In the genomic region with DNA sequence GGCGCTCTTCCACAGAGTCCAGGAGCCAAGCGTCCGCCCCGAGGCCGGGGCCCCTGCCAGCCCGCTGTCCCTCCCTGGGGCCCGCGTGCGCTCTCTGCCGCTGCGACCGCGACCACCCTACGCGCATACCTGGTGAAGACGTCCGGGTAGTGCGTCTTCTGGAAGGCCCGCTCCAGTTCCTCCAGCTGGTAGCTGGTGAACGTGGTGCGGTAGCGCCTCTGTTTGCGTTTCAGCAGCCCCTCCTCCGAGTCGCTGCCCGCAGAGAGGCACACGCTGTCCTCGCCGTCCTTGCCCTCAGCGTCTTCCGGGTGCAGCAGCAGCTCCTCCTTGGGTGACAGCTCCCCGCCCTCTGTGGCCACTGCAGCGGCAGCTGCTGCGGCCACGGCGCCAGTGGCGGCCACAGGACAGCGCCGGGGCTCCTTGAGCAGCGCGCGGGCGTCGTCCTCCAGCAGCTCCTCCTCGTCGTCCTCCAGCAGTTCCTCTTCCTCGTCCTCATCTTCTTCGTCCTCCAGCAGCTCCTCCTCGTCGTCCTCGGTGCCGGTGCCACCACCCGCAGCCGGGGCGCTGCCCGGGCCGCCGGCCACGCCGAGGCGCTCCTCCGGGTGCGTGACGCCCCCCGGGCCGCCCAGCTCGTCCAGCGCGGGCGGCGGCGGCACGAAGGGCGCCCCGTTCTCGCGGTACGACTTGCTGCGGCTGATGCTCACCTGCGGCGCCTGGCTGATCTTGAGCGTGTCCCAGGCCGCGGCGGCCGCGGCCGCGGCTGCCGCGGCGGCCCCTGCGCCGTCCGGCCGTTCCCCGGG, we compare ENCODE assay signal across 10 cellular contexts. TPM values are rescaled to one million over a fixed set of nuclear protein-coding genes. Genes with fewer than 3 reads are reported as not detected.
DNase-seq lines count a peak whose midpoint lies in the region; ATAC-seq, FAIRE-seq and TF ChIP-seq lines count a peak whose summit lies in the region.
"Had no signal": no experiment of that assay in that cellular context is flagged by ENCODE, and none has a peak within 500 bp of the region (broad histone marks: within the 10 kb centered on the region; RNA-seq: fewer than 3 reads in every experiment).

No MANE protein-coding gene starts in this region.

- H2AFZ ChIP-seq in GM12878 (ENCODE audit: control insufficient read depth, low read depth, low read length) = peak overlapping the region; percentile 15; the same call in 1 of the 2 replicates
- peak overlapping the region; percentile 79 for H2AFZ ChIP-seq in neuronal stem cell (ENCODE audit: low read length)

- no peak overlapping the region for H4K8ac ChIP-seq in neuronal stem cell (ENCODE audit: low read depth, low read length)

- peak overlapping the region; percentile 80 for H3K18ac ChIP-seq in neuronal stem cell (ENCODE audit: low read length)

- TF ChIP-seq RAD21 in GM12878 (IDR thresholded peaks at IDR 0.05; ENCODE audit: insufficient read depth, low read depth, low read length) = no peak

- DNase-seq in DMS53 (lab: John Stamatoyannopoulos, UW) (peak; percentile 64), GM12878 (ENCODE audit: low read depth, low spot score) (no peak), neuronal stem cell (ENCODE audit: low spot score) (no peak), superior temporal gyrus (ENCODE audit: extremely low spot score) (no peak), GM20000 (ENCODE audit: low spot score) (no peak)
- DNase-seq: substantia nigra had no signal

- intact Hi-C loops in GM12878 (cut with micrococcal nuclease; ENCODE audit: unreplicated experiment) = no loop called here

- H2BK15ac ChIP-seq in neuronal stem cell (ENCODE audit: low read length) = peak overlapping the region; percentile 49

- POLR2A ChIA-PET in GM12878 (lab: Charles Lee) = no interaction called here

- H3K4me2 ChIP-seq in GM12878 (ENCODE audit: control insufficient read depth, insufficient read depth) = peak overlapping the region; percentile 74
- peak overlapping the region; percentile 49 for H3K4me2 ChIP-seq in neuronal stem cell (ENCODE audit: insufficient read depth, low read length, poor library complexity, severe bottlenecking)

- FAIRE-seq in GM12878 (lab: Jason Lieb, UNC) = no peak

- RAD21 ChIA-PET in GM12878 (lab: Charles Lee; ENCODE audit: unreplicated experiment) = no interaction called here

- no peak overlapping the region for H3K23ac ChIP-seq in neuronal stem cell (ENCODE audit: low read depth, low read length, poor library complexity)

- in situ Hi-C loops in GM12878 (cut with MboI) = no loop called here

- no peak overlapping the region for H2BK5ac ChIP-seq in neuronal stem cell (ENCODE audit: low read length)

- H3K27ac ChIP-seq in HUES48 (ENCODE audit: low read depth, low read length) (no peak overlapping the region), GM12878 (ENCODE audit: control insufficient read depth, insufficient read depth) (no peak overlapping the region), neuronal stem cell (replicated peaks; ENCODE audit: low read length) (no peak overlapping the region)
- H3K27ac ChIP-seq: VCaP had no signal

- peak overlapping the region; percentile 84 for H2BK12ac ChIP-seq in neuronal stem cell (ENCODE audit: low read length)

- no peaks in the 10 kb centered on the region for H4K20me1 ChIP-seq in GM12878 (ENCODE audit: control insufficient read depth, insufficient read depth)

- H3K4ac ChIP-seq in neuronal stem cell (ENCODE audit: low read length) = no peak overlapping the region

- H4K91ac ChIP-seq in neuronal stem cell (ENCODE audit: low read depth, low read length, poor library complexity) = no peak overlapping the region

- H3K9ac ChIP-seq in HUES48 (ENCODE audit: low read depth, low read length) (no peak overlapping the region), GM12878 (ENCODE audit: control insufficient read depth, insufficient read depth, low read length) (no peak overlapping the region), neuronal stem cell (ENCODE audit: low read depth, low read length, poor library complexity) (no peak overlapping the region)

- no TSS peak for BruUV-seq in GM12878 (replicated peaks; lab: Mats Ljungman, UMichigan)

- TF ChIP-seq EP300 in GM12878 (IDR thresholded peaks at IDR 0.05; ENCODE audit: borderline replicate concordance in 1 of 2, control insufficient read depth in 1 of 2, low read depth in 2 of 2, low read length in 2 of 2) = no peak

- peaks cover 70% of the 10 kb centered on the region for H3K4me1 ChIP-seq in HUES48 (ENCODE audit: control insufficient read depth, insufficient read depth, low read length)
- no peaks in the 10 kb centered on the region for H3K4me1 ChIP-seq in GM12878 (ENCODE audit: control insufficient read depth, insufficient read depth, low read length)
- H3K4me1 ChIP-seq in neuronal stem cell (ENCODE audit: control insufficient read depth in 2 of 2, insufficient read depth in 1 of 2, low read depth in 1 of 2, low read length in 2 of 2) = peaks cover 0 to 2% of the 10 kb centered on the region in 2 donors

- no peak for TF ChIP-seq POLR2A in GM12878 (IDR thresholded peaks at IDR 0.05; ENCODE audit: low read depth, low read length)

- H2AK5ac ChIP-seq in neuronal stem cell (ENCODE audit: low read depth, low read length) = no peak overlapping the region

- H3K9me3 ChIP-seq in HUES48 (ENCODE audit: control insufficient read depth, insufficient read depth, low read length) = no peaks in the 10 kb centered on the region
- H3K9me3 ChIP-seq in GM12878 (replicated peaks; ENCODE audit: control insufficient read depth, insufficient read depth, low read length) = no peaks in the 10 kb centered on the region; the same call in 2 of the 3 replicates
- H3K9me3 ChIP-seq in neuronal stem cell (replicated peaks in 1 of 2; ENCODE audit: control insufficient read depth in 2 of 2, insufficient read depth in 1 of 2, low read depth in 1 of 2, low read length in 2 of 2) = peaks cover 0 to 3% of the 10 kb centered on the region in 2 donors

- H3K36me3 ChIP-seq in HUES48 (ENCODE audit: control insufficient read depth, insufficient read depth, low read length) (no peaks in the 10 kb centered on the region), GM12878 (ENCODE audit: control insufficient read depth in 2 of 2, insufficient read depth in 2 of 2, low read length in 1 of 2) (no peaks in the 10 kb centered on the region), neuronal stem cell (replicated peaks in 1 of 2; ENCODE audit: control insufficient read depth in 2 of 2, insufficient read depth in 2 of 2, low read length in 2 of 2) (no peaks in the 10 kb centered on the region)

- 44% methylated on average over 78 of the region's 97 CpGs for WGBS in GM12878 (ENCODE audit: insufficient coverage, insufficient replicate concordance, low lambda C conversion rate, missing lambda C conversion rate)
- WGBS in neuronal stem cell (ENCODE audit: extremely low coverage in 2 of 2, insufficient read length in 2 of 2, insufficient replicate concordance in 1 of 2), 2 donors = no CpG with 5 or more reads among the region's 97 CpGs

- H3K14ac ChIP-seq in neuronal stem cell (ENCODE audit: low read length) = no peak overlapping the region

- ATAC-seq in GM12878 (peak; percentile 55), HG03565 (IDR thresholded peaks at IDR 0.05; ENCODE audit: unreplicated experiment) (no peak), HG02884 (IDR thresholded peaks at IDR 0.05; ENCODE audit: unreplicated experiment) (no peak)

- TF ChIP-seq CTCF in GM12878 (IDR thresholded peaks at IDR 0.05 in 2 of 3, conservative IDR thresholded peaks at IDR 0.05 in 1 of 3; ENCODE audit: control insufficient read depth in 2 of 3, extremely low read depth in 1 of 3, insufficient read depth in 1 of 3, low read depth in 3 of 3, low read length in 3 of 3) (no peak), GM20000 (IDR thresholded peaks at IDR 0.05; ENCODE audit: extremely low read depth, missing control alignments) (no peak)

- CTCF ChIA-PET in GM12878 (lab: Yijun Ruan, JAX) = no interaction called here

- H3K79me2 ChIP-seq in GM12878 (ENCODE audit: control insufficient read depth, insufficient read depth, low read length) = no peaks in the 10 kb centered on the region

- no peaks in the 10 kb centered on the region for H3K79me1 ChIP-seq in neuronal stem cell (ENCODE audit: low read depth, low read length)

- no peak overlapping the region for H2BK120ac ChIP-seq in neuronal stem cell (ENCODE audit: low read depth, low read length)

- SMC1A ChIA-PET in GM12878 (lab: Charles Lee; ENCODE audit: uncharacterized antibody, unreplicated experiment) = no interaction called here

- H3K27me3 ChIP-seq in HUES48 (ENCODE audit: control insufficient read depth, insufficient read depth, low read length) (peaks cover 98% of the 10 kb centered on the region), GM12878 (replicated peaks in 1 of 2; ENCODE audit: control insufficient read depth in 2 of 2, insufficient read depth in 2 of 2, low read length in 1 of 2) (peaks cover 3 to 9% of the 10 kb centered on the region in 2 experiments), neuronal stem cell (ENCODE audit: control insufficient read depth in 3 of 3, insufficient read depth in 3 of 3, low read depth in 1 of 3, low read length in 3 of 3) (peaks cover 18 to 96% (median 94%) of the 10 kb centered on the region in 3 experiments)

- peak overlapping the region; percentile 30; the same call in 1 of the 2 replicates for H3K4me3 ChIP-seq in HUES48 (ENCODE audit: low read depth, low read length)
- H3K4me3 ChIP-seq in GM12878 = no peak overlapping the region
- H3K4me3 ChIP-seq in neuronal stem cell (ENCODE audit: low read length in 2 of 2) = peak overlapping the region in 1 of 2 donors; percentile 73

RNA-seq across cellular contexts. Expression of a gene that starts 2.8 kb away (rescaled TPM):
- total RNA-seq in GM12878 (2013; cell fraction: nucleolus; rRNA removed) = not detected in 2 replicates
- total RNA-seq in GM12878 (2014; rRNA removed) (not detected in 2 replicates), GM12878 (2014; rRNA removed; fragmentation: Illumina TruSeq; extraction: Trizol) (not detected in 2 replicates), GM12878 (2021) (not detected in 2 replicates)
- not detected for polyA plus RNA-seq in GM12878 (2011; ENCODE audit: low read depth)
- polyA plus RNA-seq in GM12878 (2011; rRNA removed) (not detected in 2 replicates), GM12878 (2014; fragmentation: Illumina TruSeq; extraction: Trizol) (not detected in 2 replicates), GM12878 (2014; fragmentation: Nextera tagmentation; extraction: Ambion mirVana) (not detected), GM12878 (2014; rRNA removed) (0.03 TPM in 1 of 2 replicates, not detected in the other), GM12878 (2016; fragmentation: Nextera tagmentation; extraction: Ambion mirVana) (not detected)
- not detected in 2 replicates for polyA plus RNA-seq in GM12878 (2011; cell fraction: cytosol; rRNA removed)
- not detected in 2 replicates for polyA plus RNA-seq in GM12878 (2011; cell fraction: nucleus; rRNA removed)
- not detected in 2 replicates for polyA plus RNA-seq in GM12878 (2012)
- not detected in 2 replicates for polyA minus RNA-seq in GM12878 (2011; rRNA and poly(A)+ RNA removed)
- not detected in 2 replicates for polyA minus RNA-seq in GM12878 (2011; cell fraction: cytosol; rRNA and poly(A)+ RNA removed)
- polyA minus RNA-seq in GM12878 (2011; cell fraction: nucleus; rRNA and poly(A)+ RNA removed) = not detected in 2 replicates
- 1.4 TPM for polyA plus RNA-seq in neuronal stem cell (2013, experiment 1 of 2)
- 1.4 TPM for polyA plus RNA-seq in neuronal stem cell (2013, experiment 2 of 2)
